ENCODE assay signal across 27 cellular contexts in the genomic region with DNA sequence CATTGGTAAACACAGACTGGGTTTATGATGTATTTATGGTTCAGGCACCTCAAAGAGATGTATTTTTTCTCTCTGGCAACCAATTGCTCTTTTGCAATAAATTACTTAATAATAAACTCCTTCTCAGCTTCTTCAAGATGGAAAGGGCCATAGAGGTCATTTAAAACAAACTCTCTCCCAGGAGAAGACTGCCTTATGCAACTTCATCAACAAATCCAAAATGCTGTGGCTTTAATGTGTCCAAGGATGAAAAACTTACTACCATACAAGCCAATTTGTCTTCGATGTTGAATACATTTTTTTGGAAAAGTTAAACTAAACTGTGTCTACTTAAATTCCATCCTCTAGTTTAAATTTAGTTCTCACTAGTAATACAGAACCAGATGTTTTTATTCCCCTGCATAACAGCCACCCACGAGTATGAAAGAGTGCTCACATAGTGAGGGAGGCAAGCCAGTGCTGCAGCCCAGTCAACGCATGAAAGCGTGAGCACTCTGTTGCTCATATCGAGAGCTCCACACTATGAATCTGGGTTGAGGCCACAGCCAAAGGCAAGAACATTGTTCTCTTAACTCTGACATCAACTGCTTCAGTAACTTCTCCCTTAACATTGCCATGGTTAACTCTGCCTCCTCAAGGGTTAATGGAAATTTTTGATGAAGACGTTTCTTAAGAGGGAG.
DNase-seq lines count a peak whose midpoint lies in the region; ATAC-seq, FAIRE-seq and TF ChIP-seq lines count a peak whose summit lies in the region.
"Had no signal": no experiment of that assay in that cellular context is flagged by ENCODE, and none has a peak within 500 bp of the region (broad histone marks: within the 10 kb centered on the region; RNA-seq: fewer than 3 reads in every experiment).

No MANE protein-coding gene starts in this region.

- H3K36me3 ChIP-seq in GM12878 (ENCODE audit: control insufficient read depth in 2 of 2, insufficient read depth in 2 of 2, low read length in 1 of 2) = no peaks in the 10 kb centered on the region
- H3K36me3 ChIP-seq in sigmoid colon = no peaks in the 10 kb centered on the region
- no peaks in the 10 kb centered on the region for H3K36me3 ChIP-seq in neural progenitor cell
- H3K36me3 ChIP-seq: BE2C, MG63 had no signal

- POLR2A ChIA-PET in GM12878 (lab: Charles Lee) = no interaction called here

- H3K4me3 ChIP-seq in GM12878 (no peak overlapping the region), sigmoid colon (no peak overlapping the region), neural progenitor cell (no peak overlapping the region)
- H3K4me3 ChIP-seq: MG63 had no signal

- in situ Hi-C loops in GM12878 (cut with MboI) = no loop called here

- H3K9me3 ChIP-seq in GM12878 (replicated peaks; ENCODE audit: control insufficient read depth, insufficient read depth, low read length) (no peaks in the 10 kb centered on the region), sigmoid colon (no peaks in the 10 kb centered on the region), neural progenitor cell (ENCODE audit: low read depth) (no peaks in the 10 kb centered on the region)
- H3K9me3 ChIP-seq: BE2C, MG63 had no signal

- no peak overlapping the region for H3K4me3 Mint-ChIP-seq in neural progenitor cell
- H3K4me3 Mint-ChIP-seq: CD14-positive monocyte had no signal

- no peaks in the 10 kb centered on the region for H3K9me3 Mint-ChIP-seq in neural progenitor cell

- RAD21 ChIA-PET in GM12878 (lab: Charles Lee; ENCODE audit: unreplicated experiment) = no interaction called here

- H3K9ac ChIP-seq in GM12878 (ENCODE audit: control insufficient read depth, insufficient read depth, low read length) (no peak overlapping the region), neural progenitor cell (no peak overlapping the region)

- H3K27me3 Mint-ChIP-seq in neural progenitor cell (ENCODE audit: insufficient read depth, low read depth) = peaks cover 2% of the 10 kb centered on the region

- CTCF ChIA-PET in GM12878 (lab: Yijun Ruan, JAX) = no interaction called here

- WGBS in GM12878 (ENCODE audit: insufficient coverage, insufficient replicate concordance, low lambda C conversion rate, missing lambda C conversion rate) = 19% methylated on average over 6 of the region's 6 CpGs
- 72 to 76% methylated on average over 6 of the region's 6 CpGs for WGBS in sigmoid colon, 2 donors

- no peak for TF ChIP-seq POLR2A in GM12878 (IDR thresholded peaks at IDR 0.05; ENCODE audit: low read depth, low read length)
- no peak for TF ChIP-seq POLR2A in sigmoid colon (IDR thresholded peaks at IDR 0.05)

- intact Hi-C loops in Right ventricle myocardium inferior (cut with DNase I) (no loop called here), cardiac septum (cut with DNase I) (no loop called here), GM12878 (cut with micrococcal nuclease; ENCODE audit: unreplicated experiment) (no loop called here), sigmoid colon (cut with DNase I) (no loop called here)

- H3K36me3 Mint-ChIP-seq in neural progenitor cell = no peaks in the 10 kb centered on the region
- H3K36me3 Mint-ChIP-seq: CD14-positive monocyte had no signal

- H3K27ac ChIP-seq in GM12878 (ENCODE audit: control insufficient read depth, insufficient read depth) (no peak overlapping the region), sigmoid colon (no peak overlapping the region), neural progenitor cell (no peak overlapping the region), caudate nucleus (ENCODE audit: low read depth, low read length) (no peak overlapping the region)
- H3K27ac ChIP-seq: 22Rv1 had no signal

- TF ChIP-seq RAD21 in GM12878 (IDR thresholded peaks at IDR 0.05; ENCODE audit: insufficient read depth, low read depth, low read length) = no peak

- ATAC-seq in Right ventricle myocardium inferior = peak; percentile 56
- ATAC-seq in GM12878 = peak; percentile 95
- ATAC-seq: HCT116 had no signal

- H2AFZ ChIP-seq in GM12878 (ENCODE audit: control insufficient read depth, low read depth, low read length) = no peak overlapping the region
- no peak overlapping the region for H2AFZ ChIP-seq in neural progenitor cell (replicated peaks)

- H3K79me2 ChIP-seq in GM12878 (ENCODE audit: control insufficient read depth, insufficient read depth, low read length) = no peaks in the 10 kb centered on the region
- H3K79me2 ChIP-seq in neural progenitor cell (ENCODE audit: low read depth) = no peaks in the 10 kb centered on the region

- SMC1A ChIA-PET in GM12878 (lab: Charles Lee; ENCODE audit: uncharacterized antibody, unreplicated experiment) = no interaction called here

- no peak overlapping the region for H3K27ac Mint-ChIP-seq in neural progenitor cell

- DNase-seq in Right ventricle myocardium inferior (ENCODE audit: missing footprints) (no peak), cardiac septum (ENCODE audit: low spot score) (no peak), GM12878 (ENCODE audit: low read depth, low spot score) (no peak), middle frontal gyrus (ENCODE audit: extremely low spot score, low spot score) (peak; percentile 16), sigmoid colon (peak; percentile 61), neural progenitor cell (ENCODE audit: low spot score) (no peak), caudate nucleus (lab: John Stamatoyannopoulos, UW) (no peak), NCI-H2107 treated with DMSO at 0.1 percent for 48 hours (lab: John Stamatoyannopoulos, UW; ENCODE audit: unreplicated experiment) (no peak)
- DNase-seq: BE2C, Calu3, DMS153, DND-41, IMR-90, KG1, MG63, NCI-H1694, NCI-H2029 treated with DMSO at 0.1 percent for 48 hours, NCI-H2171, NCI-H226, NCI-H510A, NCI-H69, RPMI8226, SHP77 treated with DMSO at 0.1 percent for 48 hours had no signal

- H4K20me1 ChIP-seq in GM12878 (ENCODE audit: control insufficient read depth, insufficient read depth) (no peaks in the 10 kb centered on the region), neural progenitor cell (ENCODE audit: low read depth) (no peaks in the 10 kb centered on the region)

- no peak for TF ChIP-seq EP300 in GM12878 (IDR thresholded peaks at IDR 0.05; ENCODE audit: borderline replicate concordance in 1 of 2, control insufficient read depth in 1 of 2, low read depth in 2 of 2, low read length in 2 of 2)
- TF ChIP-seq EP300 in sigmoid colon (IDR thresholded peaks at IDR 0.05) = no peak

- H3F3A ChIP-seq in neural progenitor cell (ENCODE audit: low read depth) = no peaks in the 10 kb centered on the region

- no peaks in the 10 kb centered on the region for H3K4me1 Mint-ChIP-seq in neural progenitor cell
- H3K4me1 Mint-ChIP-seq: CD14-positive monocyte had no signal

- BruUV-seq in GM12878 (replicated peaks; lab: Mats Ljungman, UMichigan) = no TSS peak

- no peaks in the 10 kb centered on the region for H3K27me3 ChIP-seq in GM12878 (replicated peaks in 1 of 2; ENCODE audit: control insufficient read depth in 2 of 2, insufficient read depth in 2 of 2, low read length in 1 of 2)
- no peaks in the 10 kb centered on the region for H3K27me3 ChIP-seq in sigmoid colon
- H3K27me3 ChIP-seq in neural progenitor cell = no peaks in the 10 kb centered on the region
- H3K27me3 ChIP-seq: BE2C, MG63 had no signal

- FAIRE-seq in GM12878 (lab: Jason Lieb, UNC) = no peak
- FAIRE-seq: GM18507 had no signal

- no peaks in the 10 kb centered on the region for H3K4me1 ChIP-seq in GM12878 (ENCODE audit: control insufficient read depth, insufficient read depth, low read length)
- H3K4me1 ChIP-seq in sigmoid colon = no peaks in the 10 kb centered on the region
- H3K4me1 ChIP-seq in neural progenitor cell = no peaks in the 10 kb centered on the region
- H3K4me1 ChIP-seq: BE2C had no signal

- no peak for TF ChIP-seq CTCF in GM12878 (IDR thresholded peaks at IDR 0.05 in 2 of 3, conservative IDR thresholded peaks at IDR 0.05 in 1 of 3; ENCODE audit: control insufficient read depth in 2 of 3, extremely low read depth in 1 of 3, insufficient read depth in 1 of 3, low read depth in 3 of 3, low read length in 3 of 3)
- no peak for TF ChIP-seq CTCF in sigmoid colon (IDR thresholded peaks at IDR 0.05)
- no peak for TF ChIP-seq CTCF in neural progenitor cell (IDR thresholded peaks at IDR 0.05)

- H3K4me2 ChIP-seq in GM12878 (ENCODE audit: control insufficient read depth, insufficient read depth) = no peak overlapping the region
- no peak overlapping the region for H3K4me2 ChIP-seq in neural progenitor cell

TF ChIP-seq in GM12878, 131 proteins besides CTCF, POLR2A, EP300 and RAD21 (continues in another document):
- TF ChIP-seq NR2C2 (IDR thresholded peaks at IDR 0.05; ENCODE audit: borderline replicate concordance, control insufficient read depth, insufficient read length, low read depth) (no peak), HDAC6 (IDR thresholded peaks at IDR 0.05; ENCODE audit: unreplicated experiment) (no peak), BHLHE40 (IDR thresholded peaks at IDR 0.05; ENCODE audit: borderline replicate concordance in 1 of 2, low read depth in 2 of 2, low read length in 1 of 2) (no peak), HCFC1 (IDR thresholded peaks at IDR 0.05; ENCODE audit: low read length) (no peak), RCOR1 (conservative IDR thresholded peaks at IDR 0.05; ENCODE audit: low read depth, low read length) (no peak), TBL1XR1 (IDR thresholded peaks at IDR 0.05; ENCODE audit: low read depth, low read length) (no peak), MXI1 (IDR thresholded peaks at IDR 0.05; ENCODE audit: low read depth, low read length) (no peak), RB1 (IDR thresholded peaks at IDR 0.05; ENCODE audit: borderline replicate concordance) (no peak), NFIC (IDR thresholded peaks at IDR 0.05; ENCODE audit: low read depth, low read length) (peak; percentile 34; the same call in 1 of the 2 replicates), RUNX3 (IDR thresholded peaks at IDR 0.05; ENCODE audit: low read length) (peak; percentile 43; the same call in 1 of the 2 replicates), SIX5 (IDR thresholded peaks at IDR 0.05; ENCODE audit: low read depth, low read length, severe bottlenecking) (no peak), ZNF207 (IDR thresholded peaks at IDR 0.05; ENCODE audit: borderline replicate concordance) (no peak), GATAD2B (conservative IDR thresholded peaks at IDR 0.05; ENCODE audit: low read depth) (no peak), SIN3A (IDR thresholded peaks at IDR 0.05; ENCODE audit: low read depth, low read length) (no peak), RELA (IDR thresholded peaks at IDR 0.05; ENCODE audit: borderline replicate concordance, partially characterized antibody) (no peak)
- TF ChIP-seq, protein P1, sequence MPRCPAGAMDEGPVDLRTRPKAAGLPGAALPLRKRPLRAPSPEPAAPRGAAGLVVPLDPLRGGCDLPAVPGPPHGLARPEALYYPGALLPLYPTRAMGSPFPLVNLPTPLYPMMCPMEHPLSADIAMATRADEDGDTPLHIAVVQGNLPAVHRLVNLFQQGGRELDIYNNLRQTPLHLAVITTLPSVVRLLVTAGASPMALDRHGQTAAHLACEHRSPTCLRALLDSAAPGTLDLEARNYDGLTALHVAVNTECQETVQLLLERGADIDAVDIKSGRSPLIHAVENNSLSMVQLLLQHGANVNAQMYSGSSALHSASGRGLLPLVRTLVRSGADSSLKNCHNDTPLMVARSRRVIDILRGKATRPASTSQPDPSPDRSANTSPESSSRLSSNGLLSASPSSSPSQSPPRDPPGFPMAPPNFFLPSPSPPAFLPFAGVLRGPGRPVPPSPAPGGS (IDR thresholded peaks at IDR 0.05; ENCODE audit: borderline replicate concordance, insufficient read depth, low read depth, low read length, poor library complexity, severe bottlenecking) = no peak

Comparison
In these comparisons a context has a peak if more than half of its experiments do, and no peak if none do; other contexts are left out.
1. DNase-seq: peak in middle frontal gyrus (single experiment) and sigmoid colon (single experiment); none in Right ventricle myocardium inferior (single experiment), cardiac septum (single experiment), GM12878 (single experiment), neural progenitor cell (single experiment), caudate nucleus (0 of 61) and NCI-H2107 treated with DMSO at 0.1 percent for 48 hours (single experiment).